10 cellular contexts compared by ENCODE assay signal in the genomic region with DNA sequence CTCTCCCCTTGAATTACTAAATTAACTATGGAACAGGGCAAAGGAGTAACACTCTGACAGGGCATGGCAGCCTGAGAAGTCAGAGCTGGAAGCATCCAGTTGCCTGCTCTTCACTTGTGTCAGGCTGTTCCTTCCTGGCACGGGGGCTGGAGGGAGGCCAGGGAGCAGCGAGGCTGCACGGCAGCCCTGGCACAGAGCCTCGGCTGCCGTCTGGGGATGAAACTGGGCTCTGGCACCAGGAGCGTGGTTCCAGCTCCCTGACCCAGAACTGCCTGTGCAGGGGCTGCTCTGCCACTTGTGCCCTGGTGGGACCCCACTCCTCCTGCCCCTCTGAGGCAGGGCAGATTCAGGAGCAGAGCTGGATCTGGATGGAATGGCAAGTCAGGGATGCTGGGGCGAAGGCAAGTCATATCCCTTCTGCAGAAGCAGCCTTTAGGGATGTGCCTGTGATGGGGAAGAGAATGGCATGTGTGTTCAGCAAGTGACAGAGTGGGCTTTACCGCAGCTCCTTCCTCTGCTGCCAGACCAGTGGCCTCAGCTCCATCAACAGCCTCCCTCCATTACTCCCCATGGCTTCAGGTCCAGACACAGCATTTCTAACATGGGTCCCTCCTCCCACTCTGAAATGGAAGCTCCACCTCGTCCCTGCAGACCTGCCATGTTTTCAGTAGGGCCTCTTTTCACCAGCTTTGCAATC. TPM values are rescaled to one million over a fixed set of nuclear protein-coding genes. Genes with fewer than 3 reads are reported as not detected.
DNase-seq lines count a peak whose midpoint lies in the region; ATAC-seq, FAIRE-seq and TF ChIP-seq lines count a peak whose summit lies in the region.
"Had no signal": no experiment of that assay in that cellular context is flagged by ENCODE, and none has a peak within 500 bp of the region (broad histone marks: within the 10 kb centered on the region; RNA-seq: fewer than 3 reads in every experiment).

No MANE protein-coding gene starts in this region.

- H3K27me3 ChIP-seq in AG04450 (ENCODE audit: control insufficient read depth, insufficient read depth, low read length) (no peaks in the 10 kb centered on the region), endothelial cell of umbilical vein (ENCODE audit: control insufficient read depth in 2 of 2, insufficient read depth in 2 of 2, low read length in 2 of 2) (peaks cover 6 to 7% of the 10 kb centered on the region in 2 experiments)
- H3K27me3 ChIP-seq: Peyer's patch had no signal

- no peaks in the 10 kb centered on the region for H4K20me1 ChIP-seq in endothelial cell of umbilical vein (replicated peaks; ENCODE audit: control insufficient read depth, extremely low read depth, insufficient read depth, low read length)

- intact Hi-C loops in endothelial cell of umbilical vein (cut with micrococcal nuclease): no loop called here

- H3K4me1 ChIP-seq in endothelial cell of umbilical vein (ENCODE audit: control insufficient read depth, extremely low read depth, insufficient read depth, low read length): no peaks in the 10 kb centered on the region

- ATAC-seq in HG03460 (IDR thresholded peaks at IDR 0.05; ENCODE audit: unreplicated experiment): no peak

- no peaks in the 10 kb centered on the region for H3K36me3 ChIP-seq in endothelial cell of umbilical vein (ENCODE audit: control insufficient read depth in 2 of 2, extremely low read depth in 1 of 2, insufficient read depth in 2 of 2, low read length in 2 of 2)
- H3K36me3 ChIP-seq: Peyer's patch had no signal

- CTCF ChIA-PET in AG04450 (lab: Charles Lee) (interaction anchor here (0.7 to 2.9 kb wide), 4 partner anchors 24 to 324 kb away, joined by 3 to 18 read pairs (median 8); a partner anchor contains a TSS), endothelial cell of umbilical vein (lab: Charles Lee) (interaction anchor here (0.7 kb wide), 1 partner anchor 19 kb away, joined by 3 read pairs; no protein-coding TSS in a partner anchor)

- FAIRE-seq in endothelial cell of umbilical vein (lab: Jason Lieb, UNC): no peak

- H3K79me2 ChIP-seq in endothelial cell of umbilical vein (ENCODE audit: control insufficient read depth, insufficient read depth, low read length): no peaks in the 10 kb centered on the region

- no peaks in the 10 kb centered on the region for H3K9me1 ChIP-seq in endothelial cell of umbilical vein (replicated peaks; ENCODE audit: control insufficient read depth, extremely low read depth, insufficient read depth, low read length)

- dilution Hi-C loops in endothelial cell of umbilical vein (cut with MboI; ENCODE audit: extremely low pct_ligation_motif_present, low sequenced_read_pairs): no loop called here

- BruUV-seq in endothelial cell of umbilical vein (replicated peaks; lab: Mats Ljungman, UMichigan): no TSS peak

- TF ChIP-seq CTCF in AG04450 (IDR thresholded peaks at IDR 0.05; ENCODE audit: low read depth, low read length): no peak
- TF ChIP-seq CTCF in endothelial cell of umbilical vein (IDR thresholded peaks at IDR 0.05; ENCODE audit: extremely low read depth in 1 of 2, insufficient read depth in 1 of 2, low read depth in 1 of 2, low read length in 2 of 2): no peak

- peak overlapping the region; percentile 89 for H3K27ac ChIP-seq in AG04450 (ENCODE audit: low read depth, low read length)
- H3K27ac ChIP-seq in endothelial cell of umbilical vein (ENCODE audit: insufficient read depth, low read depth, low read length): no peak overlapping the region

- no peak for TF ChIP-seq POLR2A in endothelial cell of umbilical vein (IDR thresholded peaks at IDR 0.05; ENCODE audit: low read depth, low read length)

- POLR2A ChIA-PET in AG04450 (lab: Yijun Ruan, JAX) (interaction anchor here (0.6 kb wide), 1 partner anchor 611 kb away, joined by 4 read pairs; no protein-coding TSS in a partner anchor), endothelial cell of umbilical vein (lab: Charles Lee) (no interaction called here)

- no peak overlapping the region for H2AFZ ChIP-seq in endothelial cell of umbilical vein (ENCODE audit: low read depth, low read length)

- DNase-seq in AG04450 (ENCODE audit: low read depth, low spot score): no peak
- DNase-seq in NCI-H2196 treated with DMSO at 0.1 percent for 48 hours (lab: John Stamatoyannopoulos, UW; ENCODE audit: unreplicated experiment): peak; percentile 29
- DNase-seq in endothelial cell of umbilical vein (ENCODE audit: low read depth, low spot score): peak; percentile 21
- peak; percentile 73 for DNase-seq in myocyte (ENCODE audit: low read depth)
- DNase-seq in activated naive CD4-positive, alpha-beta T cell treated with anti-CD3 and anti-CD28 coated beads, Interleukin-2, amount 50 U/mL, for 16 hours: no peak
- no peak for DNase-seq in NCI-H82 treated with DMSO at 0.1 percent for 48 hours (lab: John Stamatoyannopoulos, UW; ENCODE audit: unreplicated experiment)
- no peak for DNase-seq in SIG-M5 (lab: John Stamatoyannopoulos, UW)
- DNase-seq: central memory CD4-positive, alpha-beta T cell had no signal

- no peak overlapping the region for H3K4me2 ChIP-seq in endothelial cell of umbilical vein (ENCODE audit: insufficient read depth, low read length)

- no peaks in the 10 kb centered on the region; the same call in 1 of the 2 replicates for H3K9me3 ChIP-seq in AG04450 (ENCODE audit: control insufficient read depth, insufficient read depth, low read length)
- H3K9me3 ChIP-seq in endothelial cell of umbilical vein (replicated peaks; ENCODE audit: control insufficient read depth, insufficient read depth, low read length): no peaks in the 10 kb centered on the region
- H3K9me3 ChIP-seq: Peyer's patch had no signal

- H3K4me3 ChIP-seq in AG04450 (ENCODE audit: low read depth, low read length) (peak overlapping the region; percentile 35), endothelial cell of umbilical vein (replicated peaks in 1 of 3; ENCODE audit: insufficient read depth in 1 of 3, low read depth in 1 of 3, low read length in 3 of 3) (no peak overlapping the region)
- H3K4me3 ChIP-seq: Peyer's patch had no signal

- no peak overlapping the region for H3K9ac ChIP-seq in endothelial cell of umbilical vein (replicated peaks; ENCODE audit: extremely low read depth, insufficient read depth, low read length)

TF ChIP-seq in endothelial cell of umbilical vein, 7 proteins besides CTCF, POLR2A, EP300 and RAD21:
- TF ChIP-seq FOS (IDR thresholded peaks at IDR 0.05; ENCODE audit: borderline replicate concordance, insufficient read depth, low read length) (no peak), MYC (IDR thresholded peaks at IDR 0.05; ENCODE audit: low read depth, low read length) (no peak), EZH2 (IDR thresholded peaks at IDR 0.05; ENCODE audit: borderline replicate concordance, low read depth, low read length, severe bottlenecking) (no peak), JUN (IDR thresholded peaks at IDR 0.05; ENCODE audit: borderline replicate concordance, insufficient read depth, insufficient read length, low read depth) (no peak), GATA2 (IDR thresholded peaks at IDR 0.05; ENCODE audit: insufficient read depth, insufficient read length, low read depth, low read length) (no peak), POLR2AphosphoS5 (IDR thresholded peaks at IDR 0.05; ENCODE audit: insufficient read depth, low read depth, low read length) (no peak)
- TF ChIP-seq, protein P1, sequence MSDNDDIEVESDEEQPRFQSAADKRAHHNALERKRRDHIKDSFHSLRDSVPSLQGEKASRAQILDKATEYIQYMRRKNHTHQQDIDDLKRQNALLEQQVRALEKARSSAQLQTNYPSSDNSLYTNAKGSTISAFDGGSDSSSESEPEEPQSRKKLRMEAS (IDR thresholded peaks at IDR 0.05; ENCODE audit: insufficient read depth, insufficient read length): no peak
TF ChIP-seq in endothelial cell of umbilical vein: peak in this region for 0.

RNA-seq across cellular contexts. Expression of a gene that starts 42.1 kb away (rescaled TPM):
- 0.02 TPM in 2 replicates for polyA plus RNA-seq in AG04450 (2011; rRNA removed)
- 0.13 TPM in 1 of 2 replicates, not detected in the other for polyA minus RNA-seq in AG04450 (2011; rRNA and poly(A)+ RNA removed)
- total RNA-seq in endothelial cell of umbilical vein: not detected in 2 replicates
- polyA plus RNA-seq in endothelial cell of umbilical vein: not detected in 2 replicates
- 0.01 TPM in 1 of 2 replicates, not detected in the other for polyA plus RNA-seq in endothelial cell of umbilical vein (2011; cell fraction: cytosol; rRNA removed)
- 0.04 TPM in 1 of 2 replicates, not detected in the other for polyA plus RNA-seq in endothelial cell of umbilical vein (2011; cell fraction: nucleus; rRNA removed)
- polyA plus RNA-seq in endothelial cell of umbilical vein (2012): 0.33 and 0.44 TPM in 2 replicates
- polyA minus RNA-seq in endothelial cell of umbilical vein: 0.15 TPM in 1 of 2 replicates, not detected in the other
- polyA minus RNA-seq in endothelial cell of umbilical vein (2011; cell fraction: cytosol; rRNA and poly(A)+ RNA removed): 12.0 TPM
- 0.29 and 0.38 TPM in 2 replicates for polyA minus RNA-seq in endothelial cell of umbilical vein (2011; cell fraction: nucleus; rRNA and poly(A)+ RNA removed)
- total RNA-seq in myocyte: not detected in 2 replicates
- 0.55 TPM for polyA plus RNA-seq in myocyte (2012)

Comparison
In these comparisons a context has a peak if more than half of its experiments do, and no peak if none do; other contexts are left out.
1. DNase-seq: peak in NCI-H2196 treated with DMSO at 0.1 percent for 48 hours (single experiment), endothelial cell of umbilical vein (single experiment) and myocyte (single experiment); none in AG04450 (single experiment), activated naive CD4-positive, alpha-beta T cell treated with anti-CD3 and anti-CD28 coated beads, Interleukin-2, amount 50 U/mL, for 16 hours (single experiment), NCI-H82 treated with DMSO at 0.1 percent for 48 hours (single experiment) and SIG-M5 (single experiment).